In genomic region chr6:18632670-18633410, GRCh38 we compare ENCODE assay signal across 14 cellular contexts.
DNase-seq lines count a peak whose midpoint lies in the region; ATAC-seq, FAIRE-seq and TF ChIP-seq lines count a peak whose summit lies in the region.
"Had no signal": no experiment of that assay in that cellular context is flagged by ENCODE, and none has a peak within 500 bp of the region (broad histone marks: within the 10 kb centered on the region; RNA-seq: fewer than 3 reads in every experiment).

No MANE protein-coding gene starts in this region.

- FAIRE-seq in bronchial epithelial cell (lab: Jason Lieb, UNC): no peak

- H3K27me3 ChIP-seq in bronchial epithelial cell (ENCODE audit: control insufficient read depth, insufficient read depth, low read length): no peaks in the 10 kb centered on the region

- no peak for ATAC-seq in GM18909 (IDR thresholded peaks at IDR 0.05; ENCODE audit: poor library complexity, unreplicated experiment)

- no peaks in the 10 kb centered on the region for H3K36me3 ChIP-seq in bronchial epithelial cell (ENCODE audit: control insufficient read depth, insufficient read depth, low read length)
- H3K36me3 ChIP-seq: left ventricle myocardium inferior had no signal

- DNase-seq in DMS53 (lab: John Stamatoyannopoulos, UW) (peak; percentile 45), LoVo (ENCODE audit: low spot score) (peak; percentile 2), bronchial epithelial cell (ENCODE audit: low read depth) (peak; percentile 46), kidney tubule cell (ENCODE audit: low spot score) (peak; percentile 57), medulla oblongata (ENCODE audit: extremely low spot score) (no peak), T1000 (lab: John Stamatoyannopoulos, UW) (no peak), RPMI8226 (no peak)
- DNase-seq: C1 segment of cervical spinal cord, head of caudate nucleus, left ventricle myocardium inferior, NCI-H1105 treated with DMSO at 0.1 percent for 48 hours, NCI-H526, SIG-M5 had no signal

- H3K4me3 ChIP-seq in bronchial epithelial cell (ENCODE audit: low read depth, low read length): no peak overlapping the region
- H3K4me3 ChIP-seq: left ventricle myocardium inferior had no signal

- TF ChIP-seq CTCF in bronchial epithelial cell (IDR thresholded peaks at IDR 0.05; ENCODE audit: insufficient read depth, low read length, severe bottlenecking): no peak

Comparison
In these comparisons a context has a peak if more than half of its experiments do, and no peak if none do; other contexts are left out.
1. DNase-seq: peak in DMS53 (single experiment), LoVo (single experiment), bronchial epithelial cell (single experiment) and kidney tubule cell (single experiment); none in medulla oblongata (single experiment), T1000 (single experiment) and RPMI8226 (single experiment).